In the genomic region with DNA sequence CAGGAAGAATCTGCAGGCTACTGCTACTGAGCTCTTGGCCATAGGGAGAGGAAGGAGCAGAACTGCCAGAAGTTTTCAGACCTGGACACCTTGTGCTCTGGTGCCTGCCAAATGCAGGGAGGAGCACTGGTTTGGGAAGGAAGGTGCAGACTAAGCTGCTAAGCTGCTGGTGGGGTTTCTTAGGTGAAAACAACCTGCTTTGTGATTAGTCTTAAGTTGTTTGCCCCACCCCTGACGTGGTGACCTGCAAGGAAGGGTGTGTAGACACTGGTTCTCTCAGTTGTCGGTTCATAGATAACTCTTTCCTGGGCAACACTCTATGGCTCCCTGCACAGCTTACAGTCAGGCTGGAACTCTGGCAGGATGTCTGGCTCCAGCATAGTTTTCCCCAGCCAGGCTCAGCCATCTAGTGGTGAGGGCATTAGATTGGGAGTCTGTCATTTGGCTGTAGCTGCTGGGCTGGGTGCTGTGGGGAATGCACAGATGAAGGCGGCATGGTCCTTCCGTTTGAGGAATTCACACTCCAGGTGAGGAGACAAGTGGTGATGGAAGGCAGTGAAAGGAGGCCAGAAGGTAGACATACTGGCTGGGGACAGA, we compare ENCODE assay signal across 1 cellular context.
TF ChIP-seq lines count a peak whose summit lies in the region.

No MANE protein-coding gene starts in this region.

TF ChIP-seq in HCT116, 20 proteins besides CTCF, POLR2A, EP300 and RAD21 (continued from another document):
- TF ChIP-seq, protein P1, sequence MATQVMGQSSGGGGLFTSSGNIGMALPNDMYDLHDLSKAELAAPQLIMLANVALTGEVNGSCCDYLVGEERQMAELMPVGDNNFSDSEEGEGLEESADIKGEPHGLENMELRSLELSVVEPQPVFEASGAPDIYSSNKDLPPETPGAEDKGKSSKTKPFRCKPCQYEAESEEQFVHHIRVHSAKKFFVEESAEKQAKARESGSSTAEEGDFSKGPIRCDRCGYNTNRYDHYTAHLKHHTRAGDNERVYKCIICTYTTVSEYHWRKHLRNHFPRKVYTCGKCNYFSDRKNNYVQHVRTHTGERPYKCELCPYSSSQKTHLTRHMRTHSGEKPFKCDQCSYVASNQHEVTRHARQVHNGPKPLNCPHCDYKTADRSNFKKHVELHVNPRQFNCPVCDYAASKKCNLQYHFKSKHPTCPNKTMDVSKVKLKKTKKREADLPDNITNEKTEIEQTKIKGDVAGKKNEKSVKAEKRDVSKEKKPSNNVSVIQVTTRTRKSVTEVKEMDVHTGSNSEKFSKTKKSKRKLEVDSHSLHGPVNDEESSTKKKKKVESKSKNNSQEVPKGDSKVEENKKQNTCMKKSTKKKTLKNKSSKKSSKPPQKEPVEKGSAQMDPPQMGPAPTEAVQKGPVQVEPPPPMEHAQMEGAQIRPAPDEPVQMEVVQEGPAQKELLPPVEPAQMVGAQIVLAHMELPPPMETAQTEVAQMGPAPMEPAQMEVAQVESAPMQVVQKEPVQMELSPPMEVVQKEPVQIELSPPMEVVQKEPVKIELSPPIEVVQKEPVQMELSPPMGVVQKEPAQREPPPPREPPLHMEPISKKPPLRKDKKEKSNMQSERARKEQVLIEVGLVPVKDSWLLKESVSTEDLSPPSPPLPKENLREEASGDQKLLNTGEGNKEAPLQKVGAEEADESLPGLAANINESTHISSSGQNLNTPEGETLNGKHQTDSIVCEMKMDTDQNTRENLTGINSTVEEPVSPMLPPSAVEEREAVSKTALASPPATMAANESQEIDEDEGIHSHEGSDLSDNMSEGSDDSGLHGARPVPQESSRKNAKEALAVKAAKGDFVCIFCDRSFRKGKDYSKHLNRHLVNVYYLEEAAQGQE (IDR thresholded peaks at IDR 0.05; ENCODE audit: low read depth): no peak
- TF ChIP-seq SRF (IDR thresholded peaks at IDR 0.05; ENCODE audit: low read depth) (no peak), JUND (IDR thresholded peaks at IDR 0.05) (no peak), FOSL1 (IDR thresholded peaks at IDR 0.05; ENCODE audit: low read depth) (no peak), ZNF274 (IDR thresholded peaks at IDR 0.05; ENCODE audit: low read depth, low read length) (no peak), ZFX (IDR thresholded peaks at IDR 0.05) (no peak), POLR2AphosphoS5 (IDR thresholded peaks at IDR 0.05; ENCODE audit: low read depth, low read length) (no peak), SP1 (IDR thresholded peaks at IDR 0.05; ENCODE audit: low read depth) (no peak), YY1 (IDR thresholded peaks at IDR 0.05; ENCODE audit: extremely low read depth, insufficient replicate concordance, low read depth, low read length) (no peak), EZH2phosphoT487 (IDR thresholded peaks at IDR 0.05; ENCODE audit: borderline replicate concordance) (no peak), EZH2 (IDR thresholded peaks at IDR 0.05) (no peak), CEBPB (IDR thresholded peaks at IDR 0.05; ENCODE audit: low read depth) (no peak), SIN3A (IDR thresholded peaks at IDR 0.05; ENCODE audit: low read depth) (no peak), TCF7L2 (IDR thresholded peaks at IDR 0.05; ENCODE audit: borderline replicate concordance, extremely low read depth, insufficient read depth, insufficient read length) (no peak)
- TF ChIP-seq, protein P2, sequence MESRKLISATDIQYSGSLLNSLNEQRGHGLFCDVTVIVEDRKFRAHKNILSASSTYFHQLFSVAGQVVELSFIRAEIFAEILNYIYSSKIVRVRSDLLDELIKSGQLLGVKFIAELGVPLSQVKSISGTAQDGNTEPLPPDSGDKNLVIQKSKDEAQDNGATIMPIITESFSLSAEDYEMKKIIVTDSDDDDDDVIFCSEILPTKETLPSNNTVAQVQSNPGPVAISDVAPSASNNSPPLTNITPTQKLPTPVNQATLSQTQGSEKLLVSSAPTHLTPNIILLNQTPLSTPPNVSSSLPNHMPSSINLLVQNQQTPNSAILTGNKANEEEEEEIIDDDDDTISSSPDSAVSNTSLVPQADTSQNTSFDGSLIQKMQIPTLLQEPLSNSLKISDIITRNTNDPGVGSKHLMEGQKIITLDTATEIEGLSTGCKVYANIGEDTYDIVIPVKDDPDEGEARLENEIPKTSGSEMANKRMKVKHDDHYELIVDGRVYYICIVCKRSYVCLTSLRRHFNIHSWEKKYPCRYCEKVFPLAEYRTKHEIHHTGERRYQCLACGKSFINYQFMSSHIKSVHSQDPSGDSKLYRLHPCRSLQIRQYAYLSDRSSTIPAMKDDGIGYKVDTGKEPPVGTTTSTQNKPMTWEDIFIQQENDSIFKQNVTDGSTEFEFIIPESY (IDR thresholded peaks at IDR 0.05; ENCODE audit: extremely low read depth, insufficient replicate concordance, low read length): no peak
TF ChIP-seq in HCT116: peak in this region for 0.
